In the genomic region with DNA sequence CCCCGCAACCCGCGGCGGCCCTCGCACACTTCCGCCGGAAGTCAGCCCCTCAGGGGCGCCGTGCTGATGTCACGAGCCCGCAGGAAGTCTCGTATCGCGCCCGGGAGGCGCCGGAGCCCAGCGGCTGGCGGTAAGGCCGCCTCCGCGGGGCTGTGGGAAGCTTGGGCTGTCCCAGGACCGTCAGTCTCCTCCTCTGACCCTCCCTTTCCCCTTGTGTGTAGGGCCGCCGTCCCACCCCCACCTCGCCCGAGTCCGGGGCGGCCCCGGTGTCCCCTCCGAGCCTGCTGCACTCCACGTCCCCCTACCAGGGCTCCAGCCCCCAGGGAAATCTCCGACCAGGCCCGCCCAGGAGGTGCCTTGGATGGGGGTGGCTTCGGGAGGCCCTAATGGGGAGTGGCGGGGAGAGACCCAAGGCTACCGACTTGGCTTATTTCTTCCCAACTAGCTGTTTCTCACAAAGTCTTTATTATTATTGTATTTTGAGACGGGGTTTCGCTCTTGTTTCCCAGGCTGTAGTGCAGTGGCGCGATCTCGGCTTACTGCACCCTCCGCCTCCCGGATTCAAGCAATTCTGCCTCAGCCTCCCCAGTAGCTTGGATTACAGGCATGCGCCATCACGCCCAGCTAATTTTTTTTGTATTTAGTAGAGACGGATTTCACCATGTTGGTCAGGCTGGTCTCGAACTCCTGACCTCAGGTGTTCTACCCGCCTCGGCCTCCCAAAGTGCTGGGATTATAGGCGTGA, we compare ENCODE assay signal across 1 cellular context.
A peak's percentile ranks its signal among the peaks of the same experiment; 100 is the strongest.
TF ChIP-seq lines count a peak whose summit lies in the region.

Gene ZDHHC4, plus strand, starts transcription at position 86 of the 745 bp plus-strand sequence. CDS start 3,108 bp downstream, outside the sequence.

TF ChIP-seq in HEK293, 187 proteins besides CTCF, POLR2A, EP300 and RAD21 (continued from another document and continues in another):
- TF ChIP-seq TSHZ1 (tag by site-specific recombination; IDR thresholded peaks at IDR 0.05; ENCODE audit: borderline replicate concordance) = no peak
- TF ChIP-seq ZNF549 (tag by site-specific recombination; IDR thresholded peaks at IDR 0.05) = no peak
- TF ChIP-seq ZSCAN30 (tag by site-specific recombination; IDR thresholded peaks at IDR 0.05) = peak; percentile 62; the same call in 1 of the 2 replicates
- 0 out of 2 replicates have a peak, but pooled peaks have one; percentile 58 for TF ChIP-seq ZFP37 (tag by site-specific recombination; IDR thresholded peaks at IDR 0.05)
- no peak for TF ChIP-seq ZNF362 (tag by site-specific recombination; IDR thresholded peaks at IDR 0.05)
- TF ChIP-seq, protein P1, sequence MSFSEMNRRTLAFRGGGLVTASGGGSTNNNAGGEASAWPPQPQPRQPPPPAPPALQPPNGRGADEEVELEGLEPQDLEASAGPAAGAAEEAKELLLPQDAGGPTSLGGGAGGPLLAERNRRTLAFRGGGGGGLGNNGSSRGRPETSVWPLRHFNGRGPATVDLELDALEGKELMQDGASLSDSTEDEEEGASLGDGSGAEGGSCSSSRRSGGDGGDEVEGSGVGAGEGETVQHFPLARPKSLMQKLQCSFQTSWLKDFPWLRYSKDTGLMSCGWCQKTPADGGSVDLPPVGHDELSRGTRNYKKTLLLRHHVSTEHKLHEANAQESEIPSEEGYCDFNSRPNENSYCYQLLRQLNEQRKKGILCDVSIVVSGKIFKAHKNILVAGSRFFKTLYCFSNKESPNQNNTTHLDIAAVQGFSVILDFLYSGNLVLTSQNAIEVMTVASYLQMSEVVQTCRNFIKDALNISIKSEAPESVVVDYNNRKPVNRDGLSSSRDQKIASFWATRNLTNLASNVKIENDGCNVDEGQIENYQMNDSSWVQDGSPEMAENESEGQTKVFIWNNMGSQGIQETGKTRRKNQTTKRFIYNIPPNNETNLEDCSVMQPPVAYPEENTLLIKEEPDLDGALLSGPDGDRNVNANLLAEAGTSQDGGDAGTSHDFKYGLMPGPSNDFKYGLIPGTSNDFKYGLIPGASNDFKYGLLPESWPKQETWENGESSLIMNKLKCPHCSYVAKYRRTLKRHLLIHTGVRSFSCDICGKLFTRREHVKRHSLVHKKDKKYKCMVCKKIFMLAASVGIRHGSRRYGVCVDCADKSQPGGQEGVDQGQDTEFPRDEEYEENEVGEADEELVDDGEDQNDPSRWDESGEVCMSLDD (tag by site-specific recombination; IDR thresholded peaks at IDR 0.05) = peak; percentile 92
- peak; percentile 87 for TF ChIP-seq GLIS2 (tag by site-specific recombination; IDR thresholded peaks at IDR 0.05)
- TF ChIP-seq, protein P2, sequence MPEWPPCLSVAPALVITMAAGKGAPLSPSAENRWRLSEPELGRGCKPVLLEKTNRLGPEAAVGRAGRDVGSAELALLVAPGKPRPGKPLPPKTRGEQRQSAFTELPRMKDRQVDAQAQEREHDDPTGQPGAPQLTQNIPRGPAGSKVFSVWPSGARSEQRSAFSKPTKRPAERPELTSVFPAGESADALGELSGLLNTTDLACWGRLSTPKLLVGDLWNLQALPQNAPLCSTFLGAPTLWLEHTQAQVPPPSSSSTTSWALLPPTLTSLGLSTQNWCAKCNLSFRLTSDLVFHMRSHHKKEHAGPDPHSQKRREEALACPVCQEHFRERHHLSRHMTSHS (tag by site-specific recombination; IDR thresholded peaks at IDR 0.05) = no peak
- TF ChIP-seq ZNF585B (tag by site-specific recombination; IDR thresholded peaks at IDR 0.05) = no peak
- TF ChIP-seq ZNF830 (tag by site-specific recombination; IDR thresholded peaks at IDR 0.05; ENCODE audit: low read depth) = no peak
- no peak for TF ChIP-seq ZNF654 (tag by site-specific recombination; IDR thresholded peaks at IDR 0.05; ENCODE audit: low read depth)
- 0 out of 2 replicates have a peak, but pooled peaks have one; percentile 39 for TF ChIP-seq ZNF2 (tag by site-specific recombination; IDR thresholded peaks at IDR 0.05)
- no peak for TF ChIP-seq INSM2 (tag by site-specific recombination; IDR thresholded peaks at IDR 0.05)
- TF ChIP-seq KLF7 (tag by site-specific recombination; IDR thresholded peaks at IDR 0.05; ENCODE audit: borderline replicate concordance) = no peak
- TF ChIP-seq, protein P3, sequence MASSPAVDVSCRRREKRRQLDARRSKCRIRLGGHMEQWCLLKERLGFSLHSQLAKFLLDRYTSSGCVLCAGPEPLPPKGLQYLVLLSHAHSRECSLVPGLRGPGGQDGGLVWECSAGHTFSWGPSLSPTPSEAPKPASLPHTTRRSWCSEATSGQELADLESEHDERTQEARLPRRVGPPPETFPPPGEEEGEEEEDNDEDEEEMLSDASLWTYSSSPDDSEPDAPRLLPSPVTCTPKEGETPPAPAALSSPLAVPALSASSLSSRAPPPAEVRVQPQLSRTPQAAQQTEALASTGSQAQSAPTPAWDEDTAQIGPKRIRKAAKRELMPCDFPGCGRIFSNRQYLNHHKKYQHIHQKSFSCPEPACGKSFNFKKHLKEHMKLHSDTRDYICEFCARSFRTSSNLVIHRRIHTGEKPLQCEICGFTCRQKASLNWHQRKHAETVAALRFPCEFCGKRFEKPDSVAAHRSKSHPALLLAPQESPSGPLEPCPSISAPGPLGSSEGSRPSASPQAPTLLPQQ (tag by site-specific recombination; IDR thresholded peaks at IDR 0.05) = peak; percentile 62; the same call in 1 of the 2 replicates
- no peak for TF ChIP-seq ZNF19 (tag by site-specific recombination; IDR thresholded peaks at IDR 0.05; ENCODE audit: low read depth)
- TF ChIP-seq ZNF112 (tag by site-specific recombination; IDR thresholded peaks at IDR 0.05) = no peak
- TF ChIP-seq ZNF529 (tag by site-specific recombination; IDR thresholded peaks at IDR 0.05; ENCODE audit: insufficient replicate concordance) = no peak
- TF ChIP-seq ZBTB48 (tag by site-specific recombination; IDR thresholded peaks at IDR 0.05) = peak; percentile 46; the same call in 1 of the 2 replicates
- no peak for TF ChIP-seq ZNF670 (tag by site-specific recombination; IDR thresholded peaks at IDR 0.05; ENCODE audit: low read depth)
- TF ChIP-seq ZNF302 (tag by site-specific recombination; IDR thresholded peaks at IDR 0.05; ENCODE audit: low read depth) = no peak
- TF ChIP-seq HIC1 (tag by site-specific recombination; IDR thresholded peaks at IDR 0.05) = no peak; the same call in 1 of the 2 replicates
- no peak for TF ChIP-seq ZNF398 (tag by site-specific recombination; IDR thresholded peaks at IDR 0.05)
- TF ChIP-seq ZNF600 (tag by site-specific recombination; IDR thresholded peaks at IDR 0.05) = peak; percentile 38; the same call in 1 of the 2 replicates
- TF ChIP-seq, protein P4, sequence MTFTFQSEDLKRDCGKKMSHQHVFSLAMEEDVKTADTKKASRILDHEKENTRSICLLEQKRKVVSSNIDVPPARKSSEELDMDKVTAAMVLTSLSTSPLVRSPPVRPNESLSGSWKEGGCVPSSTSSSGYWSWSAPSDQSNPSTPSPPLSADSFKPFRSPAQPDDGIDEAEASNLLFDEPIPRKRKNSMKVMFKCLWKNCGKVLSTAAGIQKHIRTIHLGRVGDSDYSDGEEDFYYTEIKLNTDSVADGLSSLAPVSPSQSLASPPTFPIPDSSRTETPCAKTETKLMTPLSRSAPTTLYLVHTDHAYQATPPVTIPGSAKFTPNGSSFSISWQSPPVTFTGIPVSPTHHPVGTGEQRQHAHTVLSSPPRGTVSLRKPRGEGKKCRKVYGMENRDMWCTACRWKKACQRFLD (tag by site-specific recombination; IDR thresholded peaks at IDR 0.05) = no peak
- no peak for TF ChIP-seq ZNF48 (tag by site-specific recombination; IDR thresholded peaks at IDR 0.05)
- TF ChIP-seq ZBTB1 (tag by site-specific recombination; IDR thresholded peaks at IDR 0.05) = no peak
- no peak for TF ChIP-seq ZNF791 (tag by site-specific recombination; IDR thresholded peaks at IDR 0.05)
- no peak for TF ChIP-seq IKZF3 (tag by site-specific recombination; IDR thresholded peaks at IDR 0.05)
- no peak for TF ChIP-seq ZNF658 (tag by site-specific recombination; IDR thresholded peaks at IDR 0.05)
- peak; percentile 44; the same call in 1 of the 2 replicates for TF ChIP-seq ZNF561 (tag by site-specific recombination; IDR thresholded peaks at IDR 0.05; ENCODE audit: borderline replicate concordance)
- TF ChIP-seq BCL11A (tag by site-specific recombination; IDR thresholded peaks at IDR 0.05; ENCODE audit: low read depth) = no peak
- no peak for TF ChIP-seq SCRT2 (tag by site-specific recombination; IDR thresholded peaks at IDR 0.05)
- peak; percentile 52; the same call in 1 of the 2 replicates for TF ChIP-seq KLF9 (tag by site-specific recombination; IDR thresholded peaks at IDR 0.05; ENCODE audit: low read depth)
- TF ChIP-seq ZBTB20 (tag by site-specific recombination; IDR thresholded peaks at IDR 0.05) = peak; percentile 97
- no peak for TF ChIP-seq ZNF114 (tag by site-specific recombination; IDR thresholded peaks at IDR 0.05)
- no peak for TF ChIP-seq ZNF555 (tag by site-specific recombination; conservative IDR thresholded peaks at IDR 0.05)
- no peak for TF ChIP-seq ZNF18 (tag by site-specific recombination; IDR thresholded peaks at IDR 0.05)
